10 cellular contexts compared by ENCODE assay signal in genomic region chr1:209960926-209961325, GRCh38. TPM values are rescaled to one million over a fixed set of nuclear protein-coding genes. Genes with fewer than 3 reads are reported as not detected.
"Had no signal": no experiment of that assay in that cellular context is flagged by ENCODE, and none has a peak within 500 bp of the region (broad histone marks: within the 10 kb centered on the region; RNA-seq: fewer than 3 reads in every experiment).

No MANE protein-coding gene starts in this region.

- FAIRE-seq: H1, H54 had no signal

- H3K27ac ChIP-seq: GM23248, HL-60 had no signal

- H2AFZ ChIP-seq: GM23248 had no signal

- DNase-seq: GM23248, H9, HCEC 1CT, HFFc6, Kasumi-1, KG1 had no signal

- H3K4me3 ChIP-seq: GM23248 had no signal

- H3K9ac ChIP-seq: GM23248 had no signal

RNA-seq across cellular contexts. Expression of gene SYT14, which starts 22.9 kb away (rescaled TPM):
- polyA plus RNA-seq: IgD-negative memory B cell had no signal
